1 cellular context compared by ENCODE assay signal in genomic region chr2:112542123-112542973, GRCh38.
TF ChIP-seq lines count a peak whose summit lies in the region.

TSS of gene POLR1B (plus strand) at chr2:112542465. CDS start at chr2:112542495, 30 bp downstream.

TF ChIP-seq in HepG2, 621 proteins besides CTCF, POLR2A, EP300 and RAD21 (continued from another document and continues in another):
- TF ChIP-seq NFAT5 (CRISPR knock-in tag; IDR thresholded peaks at IDR 0.05), result peak; percentile 89
- peak; percentile 81; the same call in 1 of the 2 replicates for TF ChIP-seq ZBTB34 (CRISPR knock-in tag; IDR thresholded peaks at IDR 0.05)
- TF ChIP-seq ZFP1 (CRISPR knock-in tag; IDR thresholded peaks at IDR 0.05), result peak; percentile 83; the same call in 1 of the 2 replicates
- TF ChIP-seq PITX1 (CRISPR knock-in tag; IDR thresholded peaks at IDR 0.05), result peak; percentile 82
- TF ChIP-seq USF2 (IDR thresholded peaks at IDR 0.05; ENCODE audit: low read depth, low read length), result peak; percentile 83
- TF ChIP-seq USF2 (CRISPR knock-in tag; IDR thresholded peaks at IDR 0.05; ENCODE audit: borderline replicate concordance), result peak; percentile 96
- TF ChIP-seq ISL2 (CRISPR knock-in tag; IDR thresholded peaks at IDR 0.05), result peak; percentile 80
- peak; percentile 90; the same call in 1 of the 2 replicates for TF ChIP-seq KLF12 (CRISPR knock-in tag; IDR thresholded peaks at IDR 0.05; ENCODE audit: borderline replicate concordance)
- TF ChIP-seq TARDBP (CRISPR knock-in tag; IDR thresholded peaks at IDR 0.05), result peak; percentile 90
- peak; percentile 85 for TF ChIP-seq ZMYM2 (CRISPR knock-in tag; IDR thresholded peaks at IDR 0.05)
- peak; percentile 92; the same call in 1 of the 2 replicates for TF ChIP-seq TP53 (CRISPR knock-in tag; conservative IDR thresholded peaks at IDR 0.05)
- TF ChIP-seq ZNF629 (CRISPR knock-in tag; conservative IDR thresholded peaks at IDR 0.05), result peak; percentile 60
- peak; percentile 78; the same call in 1 of the 2 replicates for TF ChIP-seq BRF2 (CRISPR knock-in tag; IDR thresholded peaks at IDR 0.05)
- peak; percentile 94 for TF ChIP-seq NAIF1 (CRISPR knock-in tag; IDR thresholded peaks at IDR 0.05; ENCODE audit: borderline replicate concordance)
- TF ChIP-seq SSRP1 (CRISPR knock-in tag; IDR thresholded peaks at IDR 0.05), result no peak
- peak; percentile 96 for TF ChIP-seq ARHGAP35 (CRISPR knock-in tag; IDR thresholded peaks at IDR 0.05; ENCODE audit: borderline replicate concordance)
- TF ChIP-seq RXRB (CRISPR knock-in tag; IDR thresholded peaks at IDR 0.05; ENCODE audit: borderline replicate concordance), result peak; percentile 74
- peak; percentile 92; the same call in 1 of the 2 replicates for TF ChIP-seq HIVEP1 (CRISPR knock-in tag; IDR thresholded peaks at IDR 0.05)
- no peak for TF ChIP-seq CEBPG (CRISPR knock-in tag; IDR thresholded peaks at IDR 0.05)
- TF ChIP-seq ZFP37 (CRISPR knock-in tag; IDR thresholded peaks at IDR 0.05; ENCODE audit: borderline replicate concordance), result peak; percentile 97
- peak; percentile 99 for TF ChIP-seq CAMTA2 (CRISPR knock-in tag; IDR thresholded peaks at IDR 0.05; ENCODE audit: borderline replicate concordance)
- TF ChIP-seq LRRFIP1 (CRISPR knock-in tag; conservative IDR thresholded peaks at IDR 0.05), result no peak
- TF ChIP-seq PATZ1 (CRISPR knock-in tag; IDR thresholded peaks at IDR 0.05), result peak; percentile 36; the same call in 1 of the 2 replicates
- TF ChIP-seq ZNF816 (CRISPR knock-in tag; IDR thresholded peaks at IDR 0.05; ENCODE audit: borderline replicate concordance), result peak; percentile 75; the same call in 1 of the 2 replicates
- TF ChIP-seq RBM39 (IDR thresholded peaks at IDR 0.05; ENCODE audit: low read depth, low read length, poor library complexity, severe bottlenecking), result peak; percentile 89
- no peak for TF ChIP-seq PLRG1 (conservative IDR thresholded peaks at IDR 0.05)
- TF ChIP-seq CREM (IDR thresholded peaks at IDR 0.05), result peak; percentile 94
- no peak for TF ChIP-seq CREM (CRISPR knock-in tag; IDR thresholded peaks at IDR 0.05)
- no peak for TF ChIP-seq SOX13 (IDR thresholded peaks at IDR 0.05)
- TF ChIP-seq SOX13 (CRISPR knock-in tag; conservative IDR thresholded peaks at IDR 0.05 in 1 of 2, IDR thresholded peaks at IDR 0.05 in 1 of 2), result no peak
- peak; percentile 73 for TF ChIP-seq AGO2 (optimal IDR thresholded peaks at IDR 0.05; ENCODE audit: low read depth, low read length)
- TF ChIP-seq THAP11 (CRISPR knock-in tag; IDR thresholded peaks at IDR 0.05), result peak; percentile 100
- TF ChIP-seq KDM5A (IDR thresholded peaks at IDR 0.05; ENCODE audit: borderline replicate concordance, low read length), result peak; percentile 90
- TF ChIP-seq TRAFD1 (CRISPR knock-in tag; IDR thresholded peaks at IDR 0.05; ENCODE audit: borderline replicate concordance), result no peak
- peak; percentile 97 for TF ChIP-seq DZIP1 (CRISPR knock-in tag; IDR thresholded peaks at IDR 0.05)
